In the genomic region with DNA sequence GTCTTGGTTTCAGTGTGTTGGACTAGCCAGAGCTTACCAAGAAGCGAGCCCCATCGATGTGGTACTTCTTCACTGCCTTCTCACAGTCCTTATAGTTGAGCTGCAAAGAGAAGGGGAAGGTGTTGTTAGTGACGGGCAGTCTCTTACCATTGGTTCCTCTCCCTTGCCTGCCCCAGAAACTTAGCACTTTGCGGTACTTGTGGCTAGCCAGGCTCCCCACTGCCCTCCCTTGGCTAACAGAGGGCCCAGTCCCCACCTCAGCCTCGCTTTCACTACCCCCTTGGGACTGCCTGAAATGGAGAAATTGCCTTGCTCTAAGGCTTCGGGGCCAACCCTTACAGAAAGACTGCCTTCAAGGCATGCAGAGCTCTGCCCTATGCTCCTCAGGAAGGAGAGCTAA, we compare ENCODE assay signal across 8 cellular contexts. TPM values are rescaled to one million over a fixed set of nuclear protein-coding genes. Genes with fewer than 3 reads are reported as not detected.
A peak's percentile ranks its signal among the peaks of the same experiment; 100 is the strongest.
DNase-seq lines count a peak whose midpoint lies in the region; ATAC-seq and TF ChIP-seq lines count a peak whose summit lies in the region.

No MANE protein-coding gene starts in this region.

- H3K4me1 Mint-ChIP-seq in activated T-helper 2 cell treated with anti-CD3 and anti-CD28 coated beads, Interferon-gamma antibody, Interleukin-2, Interleukin-4, amounts not matched to agents 10 μg/mL and 5 μg/mL and 100 μg/mL, durations not matched to agents 14 hours and 24 hours and 36 hours (ENCODE audit: low read depth): peaks cover 76% of the 10 kb centered on the region

- peak overlapping the region; percentile 98 for H3K4me3 Mint-ChIP-seq in activated T-helper 2 cell treated with anti-CD3 and anti-CD28 coated beads, Interferon-gamma antibody, Interleukin-2, Interleukin-4, amounts not matched to agents 10 μg/mL and 5 μg/mL and 100 μg/mL, durations not matched to agents 14 hours and 24 hours and 36 hours (ENCODE audit: low read depth)

- H3K4me3 ChIP-seq in GM12864 (ENCODE audit: low read depth, low read length) (no peak overlapping the region), spleen (peak overlapping the region in 7 of 8 donors; percentile 2 to 77 (median 59))

- H3K36me3 ChIP-seq in spleen: peaks cover 0 to 66% (median 12%) of the 10 kb centered on the region in 6 donors

- no peaks in the 10 kb centered on the region for H3K9me3 ChIP-seq in spleen

- peak; percentile 77 for ATAC-seq in HG03460 (IDR thresholded peaks at IDR 0.05; ENCODE audit: unreplicated experiment)

- H3K4me1 ChIP-seq in spleen: peaks cover 34 to 99% (median 85%) of the 10 kb centered on the region in 6 donors

- intact Hi-C loops in activated T-helper 2 cell treated with anti-CD3 and anti-CD28 coated beads, Interferon-gamma antibody, Interleukin-2, Interleukin-4, amounts not matched to agents 10 μg/mL and 5 μg/mL and 100 μg/mL, durations not matched to agents 14 hours and 24 hours and 36 hours (cut with micrococcal nuclease): loop anchor here (1.0 to 10.0 kb wide), 2 partner anchors 14 to 488 kb away; no protein-coding TSS in a partner anchor
- intact Hi-C loops in spleen (cut with DNase I; ENCODE audit: low total_unique reads): no loop called here

- no peaks in the 10 kb centered on the region for H3K9me3 Mint-ChIP-seq in activated T-helper 2 cell treated with anti-CD3 and anti-CD28 coated beads, Interferon-gamma antibody, Interleukin-2, Interleukin-4, amounts not matched to agents 10 μg/mL and 5 μg/mL and 100 μg/mL, durations not matched to agents 14 hours and 24 hours and 36 hours

- peak overlapping the region; percentile 92 for H3K27ac Mint-ChIP-seq in activated T-helper 2 cell treated with anti-CD3 and anti-CD28 coated beads, Interferon-gamma antibody, Interleukin-2, Interleukin-4, amounts not matched to agents 10 μg/mL and 5 μg/mL and 100 μg/mL, durations not matched to agents 14 hours and 24 hours and 36 hours

- TF ChIP-seq POLR2A in spleen (IDR thresholded peaks at IDR 0.05): no peak

- H3K27me3 Mint-ChIP-seq in activated T-helper 2 cell treated with anti-CD3 and anti-CD28 coated beads, Interferon-gamma antibody, Interleukin-2, Interleukin-4, amounts not matched to agents 10 μg/mL and 5 μg/mL and 100 μg/mL, durations not matched to agents 14 hours and 24 hours and 36 hours (ENCODE audit: low read depth): no peaks in the 10 kb centered on the region

- TF ChIP-seq CTCF in GM12864 (IDR thresholded peaks at IDR 0.05; ENCODE audit: low read depth, low read length, missing control alignments) (no peak), GM20000 (IDR thresholded peaks at IDR 0.05; ENCODE audit: extremely low read depth, missing control alignments) (no peak), spleen (IDR thresholded peaks at IDR 0.05 in 8 of 11, conservative IDR thresholded peaks at IDR 0.05 in 3 of 11) (peak in 5 of 11 experiments; percentile 5 to 45 (median 32))

- peak; percentile 55 for DNase-seq in GM12864 (ENCODE audit: low read depth)
- DNase-seq in GM20000 (ENCODE audit: low spot score): peak; percentile 71
- peak; percentile 60 for DNase-seq in activated T-helper 2 cell treated with anti-CD3 and anti-CD28 coated beads, Interferon-gamma antibody, Interleukin-2, Interleukin-4, amounts not matched to agents 10 μg/mL and 5 μg/mL and 100 μg/mL, durations not matched to agents 14 hours and 24 hours and 36 hours (ENCODE audit: low spot score)
- DNase-seq in spleen: peak; percentile 94
- no peak for DNase-seq in epidermal melanocyte (ENCODE audit: insufficient read length, low spot score)
- DNase-seq in stimulated activated CD4-positive, alpha-beta T cell treated with anti-CD3 and anti-CD28 coated beads, Interleukin-12 subunit alpha, Interleukin-12 subunit beta, amount 100 ng/mL, for 4 hours: no peak
- no peak for DNase-seq in DMS53 treated with DMSO at 0.1 percent for 48 hours (lab: John Stamatoyannopoulos, UW; ENCODE audit: unreplicated experiment)

- H3K36me3 Mint-ChIP-seq in activated T-helper 2 cell treated with anti-CD3 and anti-CD28 coated beads, Interferon-gamma antibody, Interleukin-2, Interleukin-4, amounts not matched to agents 10 μg/mL and 5 μg/mL and 100 μg/mL, durations not matched to agents 14 hours and 24 hours and 36 hours (ENCODE audit: low read depth): peaks cover 95% of the 10 kb centered on the region

- WGBS in spleen, 5 donors: 21 to 41% (median 31%) methylated on average over 6 of the region's 6 CpGs

- peaks cover 0 to 11% (median 0%) of the 10 kb centered on the region in 7 donors for H3K27me3 ChIP-seq in spleen (replicated peaks in 1 of 7)

- peak overlapping the region in 7 of 8 donors; percentile 46 to 99 (median 82) for H3K27ac ChIP-seq in spleen

RNA-seq across cellular contexts. Expression of a gene that starts 4.3 kb away (rescaled TPM):
- total RNA-seq in activated T-helper 2 cell treated with anti-CD3 and anti-CD28 coated beads, Interferon-gamma antibody, Interleukin-2, Interleukin-4, amounts not matched to agents 10 μg/mL and 5 μg/mL and 100 μg/mL, durations not matched to agents 14 hours and 24 hours and 36 hours: 239 and 254 TPM in 2 replicates
- 100 to 1,000 TPM; 186 to 272 (median 219) TPM for total RNA-seq in spleen
- polyA plus RNA-seq in spleen: 10 to 100 TPM; 28.3 to 33.1 (median 29.3) TPM

Comparison
In these comparisons a context has a peak if more than half of its experiments do, and no peak if none do; other contexts are left out.
1. DNase-seq: peak in GM12864 (single experiment), GM20000 (single experiment), activated T-helper 2 cell treated with anti-CD3 and anti-CD28 coated beads, Interferon-gamma antibody, Interleukin-2, Interleukin-4, amounts not matched to agents 10 μg/mL and 5 μg/mL and 100 μg/mL, durations not matched to agents 14 hours and 24 hours and 36 hours (single experiment) and spleen (single experiment); none in epidermal melanocyte (single experiment), stimulated activated CD4-positive, alpha-beta T cell treated with anti-CD3 and anti-CD28 coated beads, Interleukin-12 subunit alpha, Interleukin-12 subunit beta, amount 100 ng/mL, for 4 hours (single experiment) and DMS53 treated with DMSO at 0.1 percent for 48 hours (single experiment).